7 cellular contexts compared by ENCODE assay signal in genomic region chr4:102619024-102619423, GRCh38.
DNase-seq lines count a peak whose midpoint lies in the region; ATAC-seq and TF ChIP-seq lines count a peak whose summit lies in the region.
"Not testable (repeated sequence)": the region's sequence is repeated elsewhere in the genome, so short reads cannot be mapped to it uniquely, and the experiment has no call there.

No MANE protein-coding gene starts in this region.

- H3K9me3 Mint-ChIP-seq in activated B cell treated with CpG ODN at 0.5 μM for 24 hours; activated T-cell treated with anti-CD3 and anti-CD28 coated beads, Interleukin-2, amount 50 U/mL, for 72 hours; activated naive CD8-positive, alpha-beta T cell (ENCODE audit: low read depth); nephron: not testable (repeated sequence)

- H3K27me3 Mint-ChIP-seq in activated B cell treated with CpG ODN at 0.5 μM for 24 hours; activated T-cell treated with anti-CD3 and anti-CD28 coated beads, Interleukin-2, amount 50 U/mL, for 72 hours (ENCODE audit: low read depth); activated naive CD8-positive, alpha-beta T cell; nephron (ENCODE audit: low read depth): not testable (repeated sequence)

- POLR2A ChIA-PET in activated B cell treated with CpG ODN at 0.5 μM for 24 hours (lab: Charles Lee) = interaction anchor here (0.7 to 1.2 kb wide), 4 partner anchors 55 to 457 kb away, joined by 3 read pairs; no protein-coding TSS in a partner anchor

- ATAC-seq in GM18498 (IDR thresholded peaks at IDR 0.05; ENCODE audit: unreplicated experiment) (peak; percentile 42), HG02588 (IDR thresholded peaks at IDR 0.05; ENCODE audit: unreplicated experiment) (peak; percentile 37), activated B cell treated with CpG ODN at 0.5 μM for 24 hours (ENCODE audit: low read depth) (peak; percentile 55)
- not testable (repeated sequence) for ATAC-seq in activated T-cell treated with anti-CD3 and anti-CD28 coated beads, Interleukin-2, amount 50 U/mL, for 72 hours (replicated peaks in 1 of 2)

- not testable (repeated sequence) for H3K4me3 Mint-ChIP-seq in activated B cell treated with CpG ODN at 0.5 μM for 24 hours; activated naive CD8-positive, alpha-beta T cell; nephron
- H3K4me3 Mint-ChIP-seq in activated T-cell treated with anti-CD3 and anti-CD28 coated beads, Interleukin-2, amount 50 U/mL, for 72 hours = peak overlapping the region in 1 of 2 donors; percentile 37

- H3K27ac Mint-ChIP-seq in activated B cell treated with CpG ODN at 0.5 μM for 24 hours (peak overlapping the region; percentile 44), nephron (peak overlapping the region; percentile 39 to 71 (median 64))
- peak overlapping the region; percentile 95 for H3K27ac Mint-ChIP-seq in activated T-cell treated with anti-CD3 and anti-CD28 coated beads, Interleukin-2, amount 50 U/mL, for 72 hours
- peak overlapping the region; percentile 71 for H3K27ac Mint-ChIP-seq in activated naive CD8-positive, alpha-beta T cell

- not testable (repeated sequence) for TF ChIP-seq CTCF in activated B cell treated with CpG ODN at 0.5 μM for 24 hours (IDR thresholded peaks at IDR 0.05); nephron (IDR thresholded peaks at IDR 0.05; ENCODE audit: unreplicated experiment in 3 of 3)

- intact Hi-C loops in activated B cell treated with CpG ODN at 0.5 μM for 24 hours (cut with micrococcal nuclease) = not testable (repeated sequence)

- not testable (repeated sequence) for DNase-seq in activated B cell treated with CpG ODN at 0.5 μM for 24 hours; activated T-cell treated with anti-CD3 and anti-CD28 coated beads, Interleukin-2, amount 50 U/mL, for 72 hours; epithelial cell of prostate (ENCODE audit: low read depth, low spot score)

- H3K36me3 Mint-ChIP-seq in activated B cell treated with CpG ODN at 0.5 μM for 24 hours (ENCODE audit: low read depth) (peaks cover 39% of the 10 kb centered on the region), nephron (ENCODE audit: low read depth) (peaks cover 22% of the 10 kb centered on the region)
- peaks cover 19 to 30% of the 10 kb centered on the region in 2 donors for H3K36me3 Mint-ChIP-seq in activated T-cell treated with anti-CD3 and anti-CD28 coated beads, Interleukin-2, amount 50 U/mL, for 72 hours (ENCODE audit: insufficient read depth in 2 of 2)
- H3K36me3 Mint-ChIP-seq in activated naive CD8-positive, alpha-beta T cell = peaks cover 36% of the 10 kb centered on the region

- CTCF ChIA-PET in activated B cell treated with CpG ODN at 0.5 μM for 24 hours (lab: Charles Lee) = interaction anchor here (1.1 kb wide), 1 partner anchor 392 kb away, joined by 3 read pairs; no protein-coding TSS in a partner anchor

- H3K4me1 Mint-ChIP-seq in activated B cell treated with CpG ODN at 0.5 μM for 24 hours (peaks cover 24% of the 10 kb centered on the region), nephron (peaks cover 24% of the 10 kb centered on the region)
- H3K4me1 Mint-ChIP-seq in activated T-cell treated with anti-CD3 and anti-CD28 coated beads, Interleukin-2, amount 50 U/mL, for 72 hours (ENCODE audit: low read depth) = peaks cover 64% of the 10 kb centered on the region
- peaks cover 70% of the 10 kb centered on the region for H3K4me1 Mint-ChIP-seq in activated naive CD8-positive, alpha-beta T cell (ENCODE audit: low read depth)

- H3K27ac ChIP-seq in epithelial cell of prostate = peak overlapping the region; percentile 70

Comparison
In these comparisons a context has a peak if more than half of its experiments do, and no peak if none do; other contexts are left out.
1. H3K27ac Mint-ChIP-seq: peak in every context shown above with its lines; median percentile 95 in activated T-cell treated with anti-CD3 and anti-CD28 coated beads, Interleukin-2, amount 50 U/mL, for 72 hours; 71 in activated naive CD8-positive, alpha-beta T cell; 64 in nephron; 44 in activated B cell treated with CpG ODN at 0.5 μM for 24 hours.